9 cellular contexts compared by ENCODE assay signal in genomic region chr17:16085066-16085699, GRCh38.
A peak's percentile ranks its signal among the peaks of the same experiment; 100 is the strongest.
DNase-seq lines count a peak whose midpoint lies in the region; ATAC-seq and TF ChIP-seq lines count a peak whose summit lies in the region.
"Had no signal": no experiment of that assay in that cellular context is flagged by ENCODE, and none has a peak within 500 bp of the region (broad histone marks: within the 10 kb centered on the region; RNA-seq: fewer than 3 reads in every experiment).

No MANE protein-coding gene starts in this region.

- H3K4me3 Mint-ChIP-seq in activated CD4-positive, alpha-beta memory T cell treated with anti-CD3 and anti-CD28 coated beads for 36 hours, result no peak overlapping the region

- POLR2A ChIA-PET in activated CD4-positive, alpha-beta memory T cell treated with anti-CD3 and anti-CD28 coated beads for 36 hours (lab: Charles Lee), result no interaction called here

- peak; percentile 70 for DNase-seq in GM04504 (ENCODE audit: low read depth)
- no peak for DNase-seq in activated CD4-positive, alpha-beta memory T cell treated with anti-CD3 and anti-CD28 coated beads for 36 hours
- DNase-seq in fibroblast of mammary gland (ENCODE audit: low read depth), result peak; percentile 84
- DNase-seq in gastrocnemius medialis, result no peak
- no peak for DNase-seq in kidney glomerular epithelial cell (lab: John Stamatoyannopoulos, UW)
- DNase-seq in Peyer's patch, result no peak
- DNase-seq in NCI-H1930 (lab: John Stamatoyannopoulos, UW), result no peak
- DNase-seq: activated CD4-positive, alpha-beta T cell treated with anti-CD3 and anti-CD28 coated beads for 1 hour had no signal

- peaks cover 0 to 6% of the 10 kb centered on the region in 2 donors for H3K36me3 ChIP-seq in gastrocnemius medialis
- H3K36me3 ChIP-seq in Peyer's patch, result peaks cover 0 to 55% (median 0%) of the 10 kb centered on the region in 3 donors

- peak overlapping the region; percentile 61 for H3K27ac Mint-ChIP-seq in activated CD4-positive, alpha-beta memory T cell treated with anti-CD3 and anti-CD28 coated beads for 36 hours

- TF ChIP-seq POLR2A in gastrocnemius medialis (IDR thresholded peaks at IDR 0.05) (no peak), Peyer's patch (IDR thresholded peaks at IDR 0.05) (no peak)

- no peaks in the 10 kb centered on the region for H3K9me3 ChIP-seq in gastrocnemius medialis
- H3K9me3 ChIP-seq in Peyer's patch, result no peaks in the 10 kb centered on the region

- H3K27me3 ChIP-seq in gastrocnemius medialis (no peaks in the 10 kb centered on the region), Peyer's patch (no peaks in the 10 kb centered on the region)

- H3K4me1 Mint-ChIP-seq in activated CD4-positive, alpha-beta memory T cell treated with anti-CD3 and anti-CD28 coated beads for 36 hours (ENCODE audit: low read depth), result peaks cover 23% of the 10 kb centered on the region

- no peak overlapping the region for H3K4me3 ChIP-seq in fibroblast of mammary gland (ENCODE audit: control insufficient read depth, low read depth, low read length)
- no peak overlapping the region for H3K4me3 ChIP-seq in gastrocnemius medialis
- no peak overlapping the region for H3K4me3 ChIP-seq in Peyer's patch

- in situ Hi-C loops in gastrocnemius medialis (cut with MboI; ENCODE audit: low sequenced_read_pairs in 4 of 4), result no loop called here

- CTCF ChIA-PET in activated CD4-positive, alpha-beta memory T cell treated with anti-CD3 and anti-CD28 coated beads for 36 hours (lab: Charles Lee), result no interaction called here

- no peaks in the 10 kb centered on the region for H3K27me3 Mint-ChIP-seq in activated CD4-positive, alpha-beta memory T cell treated with anti-CD3 and anti-CD28 coated beads for 36 hours

- H3K36me3 Mint-ChIP-seq in activated CD4-positive, alpha-beta memory T cell treated with anti-CD3 and anti-CD28 coated beads for 36 hours, result peaks cover 23% of the 10 kb centered on the region

- no peak for TF ChIP-seq CTCF in fibroblast of mammary gland (conservative IDR thresholded peaks at IDR 0.05; ENCODE audit: control insufficient read depth, insufficient read depth, low read depth, low read length)
- TF ChIP-seq CTCF in gastrocnemius medialis (IDR thresholded peaks at IDR 0.05 in 4 of 5, conservative IDR thresholded peaks at IDR 0.05 in 1 of 5), result no peak
- no peak for TF ChIP-seq CTCF in Peyer's patch (IDR thresholded peaks at IDR 0.05)

- peak overlapping the region; percentile 25 to 66 (median 47) for H3K27ac ChIP-seq in gastrocnemius medialis
- H3K27ac ChIP-seq in Peyer's patch, result peak overlapping the region in 1 of 4 donors; percentile 29

- ATAC-seq in gastrocnemius medialis (no peak), GM18498 (IDR thresholded peaks at IDR 0.05; ENCODE audit: unreplicated experiment) (no peak)

- no peaks in the 10 kb centered on the region for H3K9me3 Mint-ChIP-seq in activated CD4-positive, alpha-beta memory T cell treated with anti-CD3 and anti-CD28 coated beads for 36 hours

- H3K4me1 ChIP-seq in gastrocnemius medialis (peaks cover under 1 to 5% of the 10 kb centered on the region in 2 donors), Peyer's patch (peaks cover 0 to 5% (median 0%) of the 10 kb centered on the region in 4 donors)

- intact Hi-C loops in activated CD4-positive, alpha-beta memory T cell treated with anti-CD3 and anti-CD28 coated beads for 36 hours (cut with micrococcal nuclease), result no loop called here
- intact Hi-C loops in gastrocnemius medialis (cut with DNase I; ENCODE audit: low total_unique reads), result no loop called here

Comparison
In these comparisons a context has a peak if more than half of its experiments do, and no peak if none do; other contexts are left out.
1. DNase-seq: peak in GM04504 (single experiment) and fibroblast of mammary gland (single experiment); none in activated CD4-positive, alpha-beta memory T cell treated with anti-CD3 and anti-CD28 coated beads for 36 hours (single experiment), gastrocnemius medialis (0 of 2), kidney glomerular epithelial cell (single experiment), Peyer's patch (0 of 3) and NCI-H1930 (0 of 2).